15 cellular contexts compared by ENCODE assay signal in the genomic region with DNA sequence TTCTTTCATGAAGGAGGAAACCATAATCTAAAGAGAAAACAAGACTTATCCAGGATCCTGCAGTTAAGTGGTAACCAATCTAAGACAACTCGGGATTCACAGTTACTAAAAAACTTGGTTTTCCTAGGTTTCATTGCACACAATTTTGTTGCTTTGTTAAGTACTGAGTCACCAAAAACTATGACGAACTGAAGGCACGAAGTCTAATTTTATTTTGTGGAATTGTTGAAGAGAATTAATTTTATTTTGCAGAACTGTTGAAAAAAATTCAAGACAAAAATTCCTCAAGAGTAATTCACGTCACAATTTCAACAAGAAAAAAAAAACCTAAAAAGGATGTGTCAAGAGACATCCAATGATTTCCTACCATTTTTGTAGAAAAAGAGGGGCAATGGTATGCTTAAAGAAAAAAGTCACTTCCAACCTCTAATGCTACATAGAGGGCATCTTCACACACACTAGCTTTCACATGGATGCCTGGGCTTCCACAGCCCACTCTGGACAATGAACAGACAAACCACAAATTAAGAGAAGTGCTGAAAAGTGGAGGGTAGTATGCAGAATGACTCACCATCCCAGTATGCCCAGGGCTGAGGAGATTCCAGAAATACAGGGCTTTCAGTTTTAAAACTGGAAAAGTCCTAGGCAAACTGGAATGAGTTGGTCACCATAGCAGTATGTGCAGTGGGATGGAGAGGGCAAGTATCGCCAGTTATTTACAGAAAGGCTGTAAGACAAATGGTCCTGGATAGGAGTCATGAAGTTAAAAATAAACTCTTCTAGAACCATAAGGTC. TPM values are rescaled to one million over a fixed set of nuclear protein-coding genes. Genes with fewer than 3 reads are reported as not detected.
DNase-seq lines count a peak whose midpoint lies in the region; ATAC-seq and TF ChIP-seq lines count a peak whose summit lies in the region.
"Had no signal": no experiment of that assay in that cellular context is flagged by ENCODE, and none has a peak within 500 bp of the region (broad histone marks: within the 10 kb centered on the region; RNA-seq: fewer than 3 reads in every experiment).

No MANE protein-coding gene starts in this region.

- no peak overlapping the region for H2AFZ ChIP-seq in PC-9

- H3K4me3 ChIP-seq in astrocyte of the spinal cord (ENCODE audit: low read depth, low read length), result no peak overlapping the region
- H3K4me3 ChIP-seq in PC-9, result no peak overlapping the region
- H3K4me3 ChIP-seq: transverse colon had no signal

- no peak overlapping the region for H3K4me2 ChIP-seq in PC-9

- peaks cover 6% of the 10 kb centered on the region for H3K9me3 Mint-ChIP-seq in HFFc6
- H3K9me3 Mint-ChIP-seq: activated naive CD4-positive, alpha-beta T cell treated with anti-CD3 and anti-CD28 coated beads, Interleukin-2, amount 50 U/mL, for 24 hours had no signal

- H3K27ac Mint-ChIP-seq in HFFc6, result peak overlapping the region; percentile 90
- H3K27ac Mint-ChIP-seq: activated naive CD4-positive, alpha-beta T cell treated with anti-CD3 and anti-CD28 coated beads, Interleukin-2, amount 50 U/mL, for 24 hours; CD4-positive, CD25-positive, alpha-beta regulatory T cell had no signal

- no peaks in the 10 kb centered on the region for H3K9me2 ChIP-seq in PC-9 (ENCODE audit: insufficient read depth)

- ATAC-seq in HG02798 (IDR thresholded peaks at IDR 0.05; ENCODE audit: poor library complexity, unreplicated experiment), result no peak
- no peak for ATAC-seq in HG03108 (IDR thresholded peaks at IDR 0.05; ENCODE audit: unreplicated experiment)

- H3K4me1 Mint-ChIP-seq in HFFc6 (ENCODE audit: low read depth), result peaks cover 61% of the 10 kb centered on the region
- H3K4me1 Mint-ChIP-seq: activated naive CD4-positive, alpha-beta T cell treated with anti-CD3 and anti-CD28 coated beads, Interleukin-2, amount 50 U/mL, for 24 hours; CD4-positive, CD25-positive, alpha-beta regulatory T cell had no signal

- no peaks in the 10 kb centered on the region; the same call in 1 of the 2 replicates for H3K27me3 Mint-ChIP-seq in HFFc6 (ENCODE audit: insufficient read depth)
- H3K27me3 Mint-ChIP-seq: activated naive CD4-positive, alpha-beta T cell treated with anti-CD3 and anti-CD28 coated beads, Interleukin-2, amount 50 U/mL, for 24 hours; progenitor cell of endocrine pancreas had no signal

- CTCF ChIA-PET in PC-9 (lab: Charles Lee), result no interaction called here

- in situ Hi-C loops in ACHN (cut with HindIII; ENCODE audit: low pct_ligation_motif_present, low pct_unique_long_range_greater_than_20kb, low sequenced_read_pairs), result no loop called here
- in situ Hi-C loops in astrocyte of the spinal cord (cut with HindIII; ENCODE audit: low sequenced_read_pairs), result no loop called here

- H3K36me3 Mint-ChIP-seq in HFFc6 (ENCODE audit: low read depth), result peaks cover 41% of the 10 kb centered on the region
- H3K36me3 Mint-ChIP-seq: activated naive CD4-positive, alpha-beta T cell treated with anti-CD3 and anti-CD28 coated beads, Interleukin-2, amount 50 U/mL, for 24 hours; CD4-positive, CD25-positive, alpha-beta regulatory T cell had no signal

- no peaks in the 10 kb centered on the region for H3K4me1 ChIP-seq in PC-9 (replicated peaks; ENCODE audit: insufficient read depth)

- H3K27ac ChIP-seq in PC-9, result no peak overlapping the region

- no peaks in the 10 kb centered on the region for H4K20me1 ChIP-seq in PC-9 (ENCODE audit: insufficient read depth)

- H3F3A ChIP-seq in PC-9 (ENCODE audit: insufficient read depth, low read depth), result no peaks in the 10 kb centered on the region

- TF ChIP-seq CTCF in HFFc6 (IDR thresholded peaks at IDR 0.05), result no peak
- no peak for TF ChIP-seq CTCF in astrocyte of the spinal cord (IDR thresholded peaks at IDR 0.05; ENCODE audit: low read depth, low read length)
- no peak for TF ChIP-seq CTCF in PC-9 (conservative IDR thresholded peaks at IDR 0.05)

- DNase-seq in ACHN, result peak; percentile 80
- DNase-seq in HFFc6, result peak; percentile 92
- DNase-seq in astrocyte of the spinal cord (ENCODE audit: low read depth, low spot score), result peak; percentile 87
- DNase-seq in kidney tubule cell (ENCODE audit: low spot score), result peak; percentile 92
- no peak for DNase-seq in activated CD4-positive, CD25-positive, alpha-beta regulatory T cell (lab: John Stamatoyannopoulos, UW)
- DNase-seq in PC-9, result no peak
- DNase-seq: activated CD4-positive, alpha-beta T cell treated with anti-CD3 and anti-CD28 coated beads, Interleukin-2, amount 50 U/mL, for 48 hours; CD4-positive, CD25-positive, alpha-beta regulatory T cell; NCI-H2107; SHP77 treated with DMSO at 0.1 percent for 48 hours; transverse colon had no signal

- POLR2A ChIA-PET in PC-9 (lab: Charles Lee; ENCODE audit: unreplicated experiment), result no interaction called here

- no peaks in the 10 kb centered on the region for H3K27me3 ChIP-seq in PC-9 (ENCODE audit: insufficient read depth, low read depth)
- H3K27me3 ChIP-seq: transverse colon had no signal

- BruUV-seq in PC-9 (replicated peaks; lab: Mats Ljungman, UMichigan), result no TSS peak

- H3K9me3 ChIP-seq in PC-9 (ENCODE audit: insufficient read depth, low read depth), result no peaks in the 10 kb centered on the region; the same call in 1 of the 2 replicates
- H3K9me3 ChIP-seq: transverse colon had no signal

- H3K4me3 Mint-ChIP-seq in HFFc6, result peak overlapping the region; percentile 63
- H3K4me3 Mint-ChIP-seq: activated naive CD4-positive, alpha-beta T cell treated with anti-CD3 and anti-CD28 coated beads, Interleukin-2, amount 50 U/mL, for 24 hours; CD4-positive, CD25-positive, alpha-beta regulatory T cell had no signal

- no peaks in the 10 kb centered on the region for H3K79me2 ChIP-seq in PC-9 (ENCODE audit: low read depth)

- H3K36me3 ChIP-seq in PC-9 (ENCODE audit: low read depth), result no peaks in the 10 kb centered on the region
- H3K36me3 ChIP-seq: transverse colon had no signal

- intact Hi-C loops in PC-9 (cut with micrococcal nuclease; ENCODE audit: unreplicated experiment), result no loop called here

RNA-seq across cellular contexts. Expression of gene PLOD2, which starts 29.2 kb away (rescaled TPM):
- 100 to 1,000 TPM; 181 to 358 (median 200) TPM for total RNA-seq in HFFc6 (2021; fragmentation: NEBNext Ultra II Directional; extraction: Animal tissue kit (Norgen Biotek cat#: 25700))
- 27.4 and 30.3 TPM in 2 replicates for total RNA-seq in PC-9 (2021)

Comparison
In these comparisons a context has a peak if more than half of its experiments do, and no peak if none do; other contexts are left out.
1. DNase-seq: peak in ACHN (single experiment), HFFc6 (single experiment), astrocyte of the spinal cord (single experiment) and kidney tubule cell (single experiment); none in activated CD4-positive, CD25-positive, alpha-beta regulatory T cell (0 of 4) and PC-9 (0 of 2).